In the genomic region with DNA sequence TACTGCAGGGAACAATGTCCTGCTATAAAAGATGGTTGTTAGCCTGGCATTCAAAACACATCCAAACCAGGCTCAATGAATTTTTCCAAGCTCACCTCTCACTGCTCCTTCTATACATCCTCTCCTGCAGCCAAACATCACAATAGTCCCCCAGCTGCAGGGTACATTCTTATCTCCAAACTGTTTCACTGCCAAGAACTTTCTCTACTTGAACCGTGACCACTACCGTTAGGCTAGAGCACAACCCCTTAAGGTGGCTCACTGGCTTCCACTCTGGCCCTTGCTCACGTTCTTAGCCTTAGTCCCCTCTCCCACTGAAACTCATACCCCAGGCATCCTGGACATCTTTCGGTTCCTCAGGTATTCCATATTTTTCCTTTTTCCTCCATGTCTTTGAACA, we compare ENCODE assay signal across 14 cellular contexts. TPM values are rescaled to one million over a fixed set of nuclear protein-coding genes. Genes with fewer than 3 reads are reported as not detected.
DNase-seq lines count a peak whose midpoint lies in the region; ATAC-seq lines count a peak whose summit lies in the region.
"Had no signal": no experiment of that assay in that cellular context is flagged by ENCODE, and none has a peak within 500 bp of the region (broad histone marks: within the 10 kb centered on the region; RNA-seq: fewer than 3 reads in every experiment).

No MANE protein-coding gene starts in this region.

- intact Hi-C loops in Right ventricle myocardium superior (cut with DNase I) (no loop called here), left cardiac atrium (cut with DNase I) (no loop called here)

- H3K9me3 ChIP-seq in T-helper 17 cell (ENCODE audit: control insufficient read depth, low read length, poor library complexity, severe bottlenecking): no peaks in the 10 kb centered on the region

- peak overlapping the region; percentile 86 for H3K27ac Mint-ChIP-seq in T-helper 17 cell
- H3K27ac Mint-ChIP-seq in immature natural killer cell: peak overlapping the region; percentile 36 to 86 (median 59)
- H3K27ac Mint-ChIP-seq in stimulated activated effector memory CD8-positive, alpha-beta T cell treated with anti-CD3 and anti-CD28 coated beads, Interleukin-12 subunit alpha, Interleukin-12 subunit beta, amount 100 ng/mL, for 72 hours: peak overlapping the region; percentile 12

- ATAC-seq in Right ventricle myocardium superior (ENCODE audit: poor library complexity): peak; percentile 55
- ATAC-seq in left cardiac atrium: no peak
- no peak for ATAC-seq in T-helper 17 cell
- ATAC-seq in stimulated activated effector memory CD8-positive, alpha-beta T cell treated with anti-CD3 and anti-CD28 coated beads, Interleukin-12 subunit alpha, Interleukin-12 subunit beta, amount 100 ng/mL, for 72 hours: no peak
- no peak for ATAC-seq in GM21515 (IDR thresholded peaks at IDR 0.05; ENCODE audit: unreplicated experiment)

- H3K4me3 Mint-ChIP-seq in T-helper 17 cell (no peak overlapping the region), immature natural killer cell (no peak overlapping the region)
- H3K4me3 Mint-ChIP-seq in stimulated activated effector memory CD8-positive, alpha-beta T cell treated with anti-CD3 and anti-CD28 coated beads, Interleukin-12 subunit alpha, Interleukin-12 subunit beta, amount 100 ng/mL, for 72 hours: no peak overlapping the region

- peaks cover 21% of the 10 kb centered on the region for H3K36me3 Mint-ChIP-seq in T-helper 17 cell (ENCODE audit: low read depth)
- H3K36me3 Mint-ChIP-seq in immature natural killer cell: peaks cover 48 to 65% (median 49%) of the 10 kb centered on the region in 3 donors
- H3K36me3 Mint-ChIP-seq in stimulated activated effector memory CD8-positive, alpha-beta T cell treated with anti-CD3 and anti-CD28 coated beads, Interleukin-12 subunit alpha, Interleukin-12 subunit beta, amount 100 ng/mL, for 72 hours: peaks cover 84% of the 10 kb centered on the region

- peaks cover 12% of the 10 kb centered on the region for H3K4me1 Mint-ChIP-seq in T-helper 17 cell
- peaks cover 23 to 56% of the 10 kb centered on the region in 2 donors for H3K4me1 Mint-ChIP-seq in immature natural killer cell
- peaks cover 23% of the 10 kb centered on the region for H3K4me1 Mint-ChIP-seq in stimulated activated effector memory CD8-positive, alpha-beta T cell treated with anti-CD3 and anti-CD28 coated beads, Interleukin-12 subunit alpha, Interleukin-12 subunit beta, amount 100 ng/mL, for 72 hours

- DNase-seq in Right ventricle myocardium superior (no peak), left cardiac atrium (no peak), T-helper 17 cell (no peak), immature natural killer cell (no peak), MV-4-11 (lab: John Stamatoyannopoulos, UW) (no peak), COLO668 (lab: John Stamatoyannopoulos, UW; ENCODE audit: unreplicated experiment) (no peak)
- no peak for DNase-seq in stimulated activated effector memory CD8-positive, alpha-beta T cell treated with anti-CD3 and anti-CD28 coated beads, Interleukin-12 subunit alpha, Interleukin-12 subunit beta, amount 100 ng/mL, for 72 hours (ENCODE audit: low spot score in 2 of 2)
- DNase-seq: Calu3, KG1, NCI-H1048, NCI-H510A treated with DMSO at 0.1 percent for 48 hours, PC-9 had no signal

- peaks cover 0 to 7% (median 4%) of the 10 kb centered on the region in 6 donors for H3K9me3 Mint-ChIP-seq in immature natural killer cell
- peaks cover 12% of the 10 kb centered on the region for H3K9me3 Mint-ChIP-seq in stimulated activated effector memory CD8-positive, alpha-beta T cell treated with anti-CD3 and anti-CD28 coated beads, Interleukin-12 subunit alpha, Interleukin-12 subunit beta, amount 100 ng/mL, for 72 hours

- no peaks in the 10 kb centered on the region for H3K27me3 Mint-ChIP-seq in T-helper 17 cell
- peaks cover 0 to 4% (median 0%) of the 10 kb centered on the region in 3 donors for H3K27me3 Mint-ChIP-seq in immature natural killer cell (ENCODE audit: low read depth in 3 of 3)

RNA-seq across cellular contexts. Expression of gene ANXA6, which starts 29.0 kb away (rescaled TPM):
- total RNA-seq in Right ventricle myocardium superior (202 TPM), left cardiac atrium (100 to 1,000 TPM; 218 to 220 TPM), T-helper 17 cell (100 to 1,000 TPM; 258 to 307 TPM)
- 100 to 1,000 TPM; 313 to 679 (median 395) TPM for polyA plus RNA-seq in immature natural killer cell

RNA-seq across cellular contexts. Expression of gene CCDC69, which starts 37.4 kb away (rescaled TPM):
- 178 TPM for total RNA-seq in Right ventricle myocardium superior
- total RNA-seq in left cardiac atrium: 100 to 1,000 TPM; 148 to 161 TPM
- 10 to 100 TPM; 74.7 to 82.5 TPM for total RNA-seq in T-helper 17 cell
- polyA plus RNA-seq in immature natural killer cell: 100 to 1,000 TPM in 2 of 3 donors, 10 to 100 TPM in 1; 88.1 to 256 (median 149) TPM
- total RNA-seq: A673 had no signal

Comparison
In these comparisons a context has a peak if more than half of its experiments do, and no peak if none do; other contexts are left out.
1. H3K27ac Mint-ChIP-seq: peak in every context shown above with its lines; median percentile 86 in T-helper 17 cell; 59 in immature natural killer cell; 12 in stimulated activated effector memory CD8-positive, alpha-beta T cell treated with anti-CD3 and anti-CD28 coated beads, Interleukin-12 subunit alpha, Interleukin-12 subunit beta, amount 100 ng/mL, for 72 hours.